Comparison of ENCODE assay signal across 11 cellular contexts in the genomic region with DNA sequence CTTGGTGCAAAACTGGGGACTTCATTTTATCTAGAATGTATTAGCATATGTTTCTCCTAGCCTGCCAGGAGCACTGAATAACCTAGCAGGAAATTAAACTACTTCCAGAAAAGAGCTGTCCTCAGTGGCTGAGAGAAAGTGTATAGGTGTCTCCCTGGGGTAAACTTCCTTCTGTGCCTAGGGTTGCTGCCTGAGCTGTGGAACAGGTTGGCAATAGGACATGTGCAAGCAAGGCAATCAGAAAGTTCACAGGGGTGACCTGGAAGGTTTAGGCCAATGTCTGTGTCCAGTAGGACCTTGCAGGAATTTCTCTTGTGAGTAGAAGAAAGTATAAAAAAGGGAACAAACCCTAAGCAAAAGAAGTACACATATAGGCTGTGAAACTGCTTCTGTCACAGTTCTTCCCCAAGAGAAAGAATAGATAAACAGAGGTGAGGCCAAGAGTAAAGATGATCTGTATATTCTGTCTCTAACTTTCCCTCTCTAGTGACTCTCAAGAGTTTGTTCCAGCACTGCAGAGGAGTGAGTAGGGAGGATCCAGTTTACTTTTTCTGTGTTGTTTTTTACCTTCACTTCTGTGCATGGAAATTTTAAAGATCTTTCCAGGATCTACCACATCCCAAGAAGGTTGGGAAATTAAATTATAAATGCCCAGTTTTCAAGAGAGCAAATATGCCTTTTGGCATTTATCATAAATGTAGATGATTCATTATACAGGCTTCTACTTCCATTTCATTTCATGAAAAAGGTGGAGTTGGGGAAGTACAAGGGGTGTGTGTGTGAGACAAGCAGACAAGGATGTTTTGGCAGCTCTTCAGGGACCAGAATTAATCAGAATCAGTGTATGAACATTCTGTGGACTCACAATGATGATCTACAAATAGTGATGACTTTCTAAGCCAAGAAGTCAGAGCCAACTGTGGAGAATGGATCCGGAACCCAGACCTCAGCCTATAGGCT.
DNase-seq lines count a peak whose midpoint lies in the region; ATAC-seq, FAIRE-seq and TF ChIP-seq lines count a peak whose summit lies in the region.
"Had no signal": no experiment of that assay in that cellular context is flagged by ENCODE, and none has a peak within 500 bp of the region (broad histone marks: within the 10 kb centered on the region; RNA-seq: fewer than 3 reads in every experiment).

No MANE protein-coding gene starts in this region.

- peaks cover 67 to 88% (median 80%) of the 10 kb centered on the region in 4 donors for H3K4me1 Mint-ChIP-seq in CD4-positive, alpha-beta memory T cell

- TF ChIP-seq CTCF in GM12878 (IDR thresholded peaks at IDR 0.05 in 2 of 3, conservative IDR thresholded peaks at IDR 0.05 in 1 of 3; ENCODE audit: control insufficient read depth in 2 of 3, extremely low read depth in 1 of 3, insufficient read depth in 1 of 3, low read depth in 3 of 3, low read length in 3 of 3) (no peak), mucosa of descending colon (IDR thresholded peaks at IDR 0.05) (no peak)

- CTCF ChIA-PET in CD4-positive, alpha-beta memory T cell (lab: Charles Lee; ENCODE audit: partially characterized antibody), result interaction anchor here (1.0 kb wide), 1 partner anchor 33 kb away, joined by 5 read pairs; no protein-coding TSS in a partner anchor
- CTCF ChIA-PET in GM12878 (lab: Yijun Ruan, JAX), result interaction anchor here (0.9 to 1.7 kb wide), 7 partner anchors 14 to 193 kb away, joined by 3 to 7 read pairs (median 4); no protein-coding TSS in a partner anchor

- H3K27ac ChIP-seq in CD4-positive, alpha-beta memory T cell (ENCODE audit: low read depth, low read length), result no peak overlapping the region
- H3K27ac ChIP-seq in Karpas-422 (ENCODE audit: low read length) (peak overlapping the region; percentile 55), GM12878 (ENCODE audit: control insufficient read depth, insufficient read depth) (peak overlapping the region; percentile 72)

- no peak for TF ChIP-seq POLR2A in GM12878 (IDR thresholded peaks at IDR 0.05; ENCODE audit: low read depth, low read length)

- in situ Hi-C loops in GM12878 (cut with MboI), result no loop called here

- DNase-seq in CD4-positive, alpha-beta memory T cell, result no peak
- DNase-seq in Karpas-422 (peak; percentile 41), GM12878 (ENCODE audit: low read depth, low spot score) (no peak), mucosa of descending colon (no peak), NAMALWA (ENCODE audit: low spot score) (no peak)
- DNase-seq: activated CD8-positive, alpha-beta memory T cell treated with anti-CD3 and anti-CD28 coated beads for 24 hours; glutamatergic neuron; NK-92 treated with Interleukin-12 subunit alpha and Interleukin-12 subunit beta, amount 100 ng/mL, for 24 hours had no signal

- H3K9ac ChIP-seq in Karpas-422 (ENCODE audit: low read length) (peak overlapping the region; percentile 14; the same call in 1 of the 2 replicates), GM12878 (ENCODE audit: control insufficient read depth, insufficient read depth, low read length) (no peak overlapping the region)

- no peak for FAIRE-seq in GM12878 (lab: Jason Lieb, UNC)

- H3K36me3 ChIP-seq in CD4-positive, alpha-beta memory T cell (ENCODE audit: insufficient read depth, low read length), result no peaks in the 10 kb centered on the region
- H3K36me3 ChIP-seq in Karpas-422 (ENCODE audit: insufficient read depth, low read length) (no peaks in the 10 kb centered on the region; the same call in 1 of the 2 replicates), GM12878 (ENCODE audit: control insufficient read depth in 2 of 2, insufficient read depth in 2 of 2, low read length in 1 of 2) (peaks cover 2 to 3% of the 10 kb centered on the region in 2 experiments; a peak in 3 of 4 replicates), mucosa of descending colon (ENCODE audit: low read depth) (no peaks in the 10 kb centered on the region)

- BruUV-seq in GM12878 (replicated peaks; lab: Mats Ljungman, UMichigan), result no TSS peak

- WGBS in GM12878 (ENCODE audit: insufficient coverage, insufficient replicate concordance, low lambda C conversion rate, missing lambda C conversion rate), result 100% methylated on average over 1 of the region's 1 CpG

- peak overlapping the region; percentile 36 for H3K4me2 ChIP-seq in Karpas-422 (ENCODE audit: low read depth, low read length, poor library complexity, severe bottlenecking)
- H3K4me2 ChIP-seq in GM12878 (ENCODE audit: control insufficient read depth, insufficient read depth), result peak overlapping the region; percentile 64

- no peaks in the 10 kb centered on the region for H3K9me3 ChIP-seq in CD4-positive, alpha-beta memory T cell (ENCODE audit: control insufficient read depth in 1 of 2, low read length in 2 of 2)
- H3K9me3 ChIP-seq in Karpas-422 (ENCODE audit: low read length), result no peaks in the 10 kb centered on the region
- H3K9me3 ChIP-seq in GM12878 (replicated peaks; ENCODE audit: control insufficient read depth, insufficient read depth, low read length), result no peaks in the 10 kb centered on the region
- H3K9me3 ChIP-seq in mucosa of descending colon, result no peaks in the 10 kb centered on the region

- H2AFZ ChIP-seq in Karpas-422 (ENCODE audit: low read length) (no peak overlapping the region), GM12878 (ENCODE audit: control insufficient read depth, low read depth, low read length) (no peak overlapping the region)

- H3K79me2 ChIP-seq in Karpas-422 (ENCODE audit: low read length), result peaks cover 89% of the 10 kb centered on the region
- H3K79me2 ChIP-seq in GM12878 (ENCODE audit: control insufficient read depth, insufficient read depth, low read length), result peaks cover 53% of the 10 kb centered on the region

- no peak overlapping the region for H3K4me3 ChIP-seq in CD4-positive, alpha-beta memory T cell (ENCODE audit: low read length in 2 of 2)
- H3K4me3 ChIP-seq in Karpas-422 (ENCODE audit: low read length) (no peak overlapping the region), GM12878 (peak overlapping the region; percentile 23; the same call in 1 of the 2 replicates), mucosa of descending colon (no peak overlapping the region)

- ATAC-seq in GM12878, result peak; percentile 42
- ATAC-seq in mucosa of descending colon, result peak; percentile 65
- ATAC-seq in HG03025 (IDR thresholded peaks at IDR 0.05; ENCODE audit: low FRiP score, unreplicated experiment), result no peak
- no peak for ATAC-seq in HG03521 (IDR thresholded peaks at IDR 0.05; ENCODE audit: unreplicated experiment)
- ATAC-seq in GM18870 (IDR thresholded peaks at IDR 0.05; ENCODE audit: unreplicated experiment), result no peak

- H3K36me3 Mint-ChIP-seq in CD4-positive, alpha-beta memory T cell, result peaks cover 0 to 2% of the 10 kb centered on the region in 2 donors

- H3K27me3 Mint-ChIP-seq in CD4-positive, alpha-beta memory T cell, result no peaks in the 10 kb centered on the region

- no peak for TF ChIP-seq EP300 in GM12878 (IDR thresholded peaks at IDR 0.05; ENCODE audit: borderline replicate concordance in 1 of 2, control insufficient read depth in 1 of 2, low read depth in 2 of 2, low read length in 2 of 2)

- H3K9me3 Mint-ChIP-seq in CD4-positive, alpha-beta memory T cell, result peaks cover 0 to 4% (median 0%) of the 10 kb centered on the region in 8 donors

- peak overlapping the region in 7 of 8 donors; percentile 33 to 80 (median 54) for H3K4me3 Mint-ChIP-seq in CD4-positive, alpha-beta memory T cell

- H4K20me1 ChIP-seq in Karpas-422 (ENCODE audit: insufficient read depth, low read depth, low read length) (no peaks in the 10 kb centered on the region), GM12878 (ENCODE audit: control insufficient read depth, insufficient read depth) (no peaks in the 10 kb centered on the region)

- RAD21 ChIA-PET in GM12878 (lab: Charles Lee; ENCODE audit: unreplicated experiment), result interaction anchor here (0.8 to 8.2 kb wide), 20 partner anchors 10 to 176 kb away, joined by 3 to 149 read pairs (median 4); no protein-coding TSS in a partner anchor

- H3K9me2 ChIP-seq in Karpas-422 (replicated peaks; ENCODE audit: insufficient read depth, low read length), result no peaks in the 10 kb centered on the region

- H3K27ac Mint-ChIP-seq in CD4-positive, alpha-beta memory T cell, result peak overlapping the region; percentile 57 to 91 (median 84)

- SMC1A ChIA-PET in GM12878 (lab: Charles Lee; ENCODE audit: uncharacterized antibody, unreplicated experiment), result interaction anchor here (0.6 to 8.5 kb wide), 21 partner anchors 10 to 192 kb away, joined by 3 to 152 read pairs (median 4); no protein-coding TSS in a partner anchor

- H3K27me3 ChIP-seq in CD4-positive, alpha-beta memory T cell (ENCODE audit: insufficient read depth, low read length), result no peaks in the 10 kb centered on the region
- no peaks in the 10 kb centered on the region for H3K27me3 ChIP-seq in Karpas-422 (ENCODE audit: low read length)
- H3K27me3 ChIP-seq in GM12878 (replicated peaks in 1 of 2; ENCODE audit: control insufficient read depth in 2 of 2, insufficient read depth in 2 of 2, low read length in 1 of 2), result no peaks in the 10 kb centered on the region

- intact Hi-C loops in CD4-positive, alpha-beta memory T cell (cut with micrococcal nuclease), result no loop called here
- intact Hi-C loops in GM12878 (cut with micrococcal nuclease; ENCODE audit: unreplicated experiment) (loop anchor here (5.0 kb wide), 2 partner anchors 48 to 158 kb away; a partner anchor contains a TSS), mucosa of descending colon (cut with DNase I, micrococcal nuclease) (no loop called here)

- peaks cover 88% of the 10 kb centered on the region for H3K4me1 ChIP-seq in CD4-positive, alpha-beta memory T cell (ENCODE audit: insufficient read depth, low read length)
- H3K4me1 ChIP-seq in Karpas-422 (ENCODE audit: low read length), result peaks cover 68% of the 10 kb centered on the region
- peaks cover 54% of the 10 kb centered on the region for H3K4me1 ChIP-seq in GM12878 (ENCODE audit: control insufficient read depth, insufficient read depth, low read length)
- H3K4me1 ChIP-seq in mucosa of descending colon (ENCODE audit: low read depth), result peaks cover 25% of the 10 kb centered on the region

- POLR2A ChIA-PET in CD4-positive, alpha-beta memory T cell (lab: Charles Lee; ENCODE audit: partially characterized antibody), result interaction anchor here (0.6 to 1.0 kb wide), 4 partner anchors 25 to 46 kb away, joined by 3 to 5 read pairs (median 3); no protein-coding TSS in a partner anchor
- POLR2A ChIA-PET in GM12878 (lab: Charles Lee), result interaction anchor here (0.5 to 3.1 kb wide), 9 partner anchors 9 to 176 kb away, joined by 3 to 32 read pairs (median 4); no protein-coding TSS in a partner anchor

- TF ChIP-seq RAD21 in GM12878 (IDR thresholded peaks at IDR 0.05; ENCODE audit: insufficient read depth, low read depth, low read length), result no peak

TF ChIP-seq in GM12878, 131 proteins besides CTCF, POLR2A, EP300 and RAD21 (continues in another document):
- TF ChIP-seq IKZF2 (IDR thresholded peaks at IDR 0.05) (peak; percentile 46 to 49; a peak in 2 of 4 replicates), HCFC1 (IDR thresholded peaks at IDR 0.05; ENCODE audit: low read length) (no peak)

Comparison
In these comparisons a context has a peak if more than half of its experiments do, and no peak if none do; other contexts are left out.
1. ATAC-seq: peak in GM12878 (single experiment) and mucosa of descending colon (single experiment); none in HG03025 (single experiment), HG03521 (single experiment) and GM18870 (single experiment).